Comparison of ENCODE assay signal across 18 cellular contexts in genomic region chr4:100420571-100420970, GRCh38.
DNase-seq lines count a peak whose midpoint lies in the region; ATAC-seq and TF ChIP-seq lines count a peak whose summit lies in the region.
"Had no signal": no experiment of that assay in that cellular context is flagged by ENCODE, and none has a peak within 500 bp of the region (broad histone marks: within the 10 kb centered on the region; RNA-seq: fewer than 3 reads in every experiment).

No MANE protein-coding gene starts in this region.

- no peaks in the 10 kb centered on the region for H3K79me2 ChIP-seq in MM.1S (ENCODE audit: low read length)

- H3K4me2 ChIP-seq in MM.1S (ENCODE audit: low read depth, low read length) = no peak overlapping the region

- H3K9me3 Mint-ChIP-seq in stimulated activated memory B cell treated with anti-CD40 and anti-IgM and Interleukin-4, amounts not matched to agents 10 μg/mL and 1 μg/mL and 100 μg/mL, for 72 hours = no peaks in the 10 kb centered on the region
- no peaks in the 10 kb centered on the region for H3K9me3 Mint-ChIP-seq in mesothelial cell of epicardium
- H3K9me3 Mint-ChIP-seq: IgD-negative memory B cell; T-helper 2 cell treated with Interferon-gamma antibody and Interleukin-4, amounts not matched to agents 5 μg/mL and 100 μg/mL, for 36 hours had no signal

- DNase-seq in AG08395 (ENCODE audit: low spot score) (peak; percentile 9), MM.1S (no peak), caudate nucleus (lab: John Stamatoyannopoulos, UW) (no peak), myocyte (ENCODE audit: low read depth) (peak; percentile 52), H7 (no peak), mesothelial cell of epicardium (ENCODE audit: low spot score in 2 of 2, unreplicated experiment in 2 of 2) (no peak)
- no peak for DNase-seq in stimulated activated CD4-positive, alpha-beta T cell treated with anti-CD3 and anti-CD28 coated beads, Interleukin-4, amount 100 ng/mL, for 1 hour
- DNase-seq: activated gamma-delta T cell; central memory CD4-positive, alpha-beta T cell; DND-41; effector memory CD4-positive, alpha-beta T cell; NCI-H1092; SIG-M5; stimulated activated naive CD8-positive, alpha-beta T cell treated with anti-CD3 and anti-CD28 coated beads, Interleukin-15, Interleukin-2, amounts not matched to agents 100 U/mL and 50 U/mL, for 24 hours had no signal

- no peaks in the 10 kb centered on the region for H3K36me3 ChIP-seq in MM.1S (replicated peaks; ENCODE audit: insufficient read depth, low read length)
- no peaks in the 10 kb centered on the region for H3K36me3 ChIP-seq in H7 (replicated peaks; ENCODE audit: control insufficient read depth, insufficient read depth, low read length)

- H3K4me3 ChIP-seq in MM.1S (ENCODE audit: low read length) (no peak overlapping the region), H7 (ENCODE audit: insufficient read depth, low read depth, low read length) (no peak overlapping the region)

- H3K27me3 ChIP-seq in MM.1S (replicated peaks; ENCODE audit: insufficient read depth, low read length) = no peaks in the 10 kb centered on the region
- H3K27me3 ChIP-seq in H7 (ENCODE audit: control insufficient read depth, insufficient read depth, low read length) = no peaks in the 10 kb centered on the region

- H3F3A ChIP-seq in MM.1S (ENCODE audit: insufficient read depth, low read length) = no peaks in the 10 kb centered on the region

- no peak overlapping the region for H3K4me3 Mint-ChIP-seq in stimulated activated memory B cell treated with anti-CD40 and anti-IgM and Interleukin-4, amounts not matched to agents 10 μg/mL and 1 μg/mL and 100 μg/mL, for 72 hours
- no peak overlapping the region for H3K4me3 Mint-ChIP-seq in mesothelial cell of epicardium
- H3K4me3 Mint-ChIP-seq: IgD-negative memory B cell; T-helper 2 cell treated with Interferon-gamma antibody and Interleukin-4, amounts not matched to agents 5 μg/mL and 100 μg/mL, for 36 hours had no signal

- no peaks in the 10 kb centered on the region for H3K9me3 ChIP-seq in MM.1S (replicated peaks; ENCODE audit: insufficient read depth, low read length)

- no peaks in the 10 kb centered on the region for H3K9me2 ChIP-seq in MM.1S (replicated peaks; ENCODE audit: insufficient read depth, low read length)

- no peaks in the 10 kb centered on the region for H3K4me1 Mint-ChIP-seq in stimulated activated memory B cell treated with anti-CD40 and anti-IgM and Interleukin-4, amounts not matched to agents 10 μg/mL and 1 μg/mL and 100 μg/mL, for 72 hours
- peaks cover 2% of the 10 kb centered on the region for H3K4me1 Mint-ChIP-seq in mesothelial cell of epicardium
- H3K4me1 Mint-ChIP-seq: IgD-negative memory B cell had no signal

- H3K27me3 Mint-ChIP-seq in stimulated activated memory B cell treated with anti-CD40 and anti-IgM and Interleukin-4, amounts not matched to agents 10 μg/mL and 1 μg/mL and 100 μg/mL, for 72 hours = peaks cover 11% of the 10 kb centered on the region
- no peaks in the 10 kb centered on the region for H3K27me3 Mint-ChIP-seq in mesothelial cell of epicardium (ENCODE audit: low read depth)

- no peak overlapping the region for H3K9ac ChIP-seq in MM.1S (ENCODE audit: low read length)

- no peaks in the 10 kb centered on the region for H3K36me3 Mint-ChIP-seq in stimulated activated memory B cell treated with anti-CD40 and anti-IgM and Interleukin-4, amounts not matched to agents 10 μg/mL and 1 μg/mL and 100 μg/mL, for 72 hours
- H3K36me3 Mint-ChIP-seq in mesothelial cell of epicardium = no peaks in the 10 kb centered on the region
- H3K36me3 Mint-ChIP-seq: IgD-negative memory B cell had no signal

- H2AFZ ChIP-seq in MM.1S (ENCODE audit: low read length) = peak overlapping the region; percentile 44; the same call in 1 of the 2 replicates

- no peak overlapping the region for H3K27ac ChIP-seq in MM.1S (ENCODE audit: low read length)
- H3K27ac ChIP-seq in caudate nucleus (ENCODE audit: low read depth, low read length) = peak overlapping the region; percentile 54
- H3K27ac ChIP-seq: HL-60 had no signal

- H3K4me1 ChIP-seq in MM.1S (ENCODE audit: low read length) = peaks cover 11% of the 10 kb centered on the region

- no peak for ATAC-seq in stimulated activated memory B cell treated with anti-CD40 and anti-IgM and Interleukin-4, amounts not matched to agents 10 μg/mL and 1 μg/mL and 100 μg/mL, for 72 hours
- ATAC-seq: stimulated activated naive CD8-positive, alpha-beta T cell treated with anti-CD3 and anti-CD28 coated beads, Interleukin-15, Interleukin-2, amounts not matched to agents 100 U/mL and 50 U/mL, for 24 hours had no signal

- TF ChIP-seq CTCF in MM.1S (IDR thresholded peaks at IDR 0.05; ENCODE audit: low read length) (no peak), mesothelial cell of epicardium (IDR thresholded peaks at IDR 0.05; ENCODE audit: unreplicated experiment) (no peak)

- no peaks in the 10 kb centered on the region for H4K20me1 ChIP-seq in MM.1S (ENCODE audit: insufficient read depth, low read length)

- H3K27ac Mint-ChIP-seq in stimulated activated memory B cell treated with anti-CD40 and anti-IgM and Interleukin-4, amounts not matched to agents 10 μg/mL and 1 μg/mL and 100 μg/mL, for 72 hours = no peak overlapping the region
- H3K27ac Mint-ChIP-seq in mesothelial cell of epicardium = no peak overlapping the region
- H3K27ac Mint-ChIP-seq: IgD-negative memory B cell; T-helper 2 cell treated with Interferon-gamma antibody and Interleukin-4, amounts not matched to agents 5 μg/mL and 100 μg/mL, for 36 hours had no signal

Comparison
In these comparisons a context has a peak if more than half of its experiments do, and no peak if none do; other contexts are left out.
1. DNase-seq: peak in AG08395 (single experiment) and myocyte (single experiment); none in MM.1S (single experiment), caudate nucleus (0 of 61), stimulated activated CD4-positive, alpha-beta T cell treated with anti-CD3 and anti-CD28 coated beads, Interleukin-4, amount 100 ng/mL, for 1 hour (single experiment), H7 (single experiment) and mesothelial cell of epicardium (0 of 2).